In the genomic region with DNA sequence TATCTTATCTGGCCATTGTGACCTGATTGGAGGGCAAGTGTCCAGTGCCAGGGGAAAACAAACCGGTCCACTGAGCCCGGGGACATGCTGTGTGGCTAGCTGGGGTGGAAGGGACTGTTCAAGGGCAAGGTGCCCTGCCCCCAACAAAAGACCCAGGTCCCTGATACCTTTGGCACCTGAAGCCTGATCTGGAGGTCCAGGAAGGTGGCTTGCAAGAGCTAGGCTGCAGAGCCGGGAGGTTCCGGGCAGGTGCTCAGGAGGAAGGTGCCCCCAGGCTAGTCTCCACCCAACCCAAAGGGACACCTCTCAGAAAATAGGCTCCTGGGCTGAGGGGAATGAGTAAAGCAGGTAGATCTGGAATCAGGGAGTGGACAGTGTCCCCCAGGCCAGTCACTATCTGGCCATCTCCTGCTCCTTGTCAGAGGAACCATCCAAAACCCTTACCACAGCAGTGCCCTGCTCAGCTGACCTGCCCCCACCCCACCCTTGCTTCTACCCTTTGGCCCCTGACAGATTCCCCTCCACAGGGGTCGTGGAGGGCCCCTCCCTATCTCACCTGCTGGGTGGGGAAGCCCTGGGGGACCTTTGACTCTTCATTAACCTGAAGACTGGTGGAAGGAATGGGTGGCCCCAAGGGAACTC, we compare ENCODE assay signal across 12 cellular contexts. TPM values are rescaled to one million over a fixed set of nuclear protein-coding genes. Genes with fewer than 3 reads are reported as not detected.
DNase-seq lines count a peak whose midpoint lies in the region; ATAC-seq and TF ChIP-seq lines count a peak whose summit lies in the region.
"Had no signal": no experiment of that assay in that cellular context is flagged by ENCODE, and none has a peak within 500 bp of the region (broad histone marks: within the 10 kb centered on the region; RNA-seq: fewer than 3 reads in every experiment).

No MANE protein-coding gene starts in this region.

- H3K79me2 ChIP-seq in HCT116 (ENCODE audit: insufficient read depth, low read length), result peaks cover 30% of the 10 kb centered on the region

- RAD21 ChIA-PET in HCT116 (lab: Charles Lee; ENCODE audit: low non-redundant PET in 1 of 2, low total read pairs in 2 of 2, uncharacterized antibody in 2 of 2, unreplicated experiment in 2 of 2), result interaction anchor here (1.0 to 1.4 kb wide), 5 partner anchors 12 to 112 kb away, joined by 3 to 8 read pairs (median 3); no protein-coding TSS in a partner anchor

- no peak for DNase-seq in CD14-positive monocyte (ENCODE audit: low spot score)
- DNase-seq in HCT116 (ENCODE audit: low read depth, low spot score), result no peak
- DNase-seq in adrenal gland, result peak in 4 of 7 donors; percentile 61 to 74 (median 72)
- DNase-seq in foreskin keratinocyte, result no peak
- DNase-seq in NCI-H2171 treated with DMSO at 0.1 percent for 48 hours (lab: John Stamatoyannopoulos, UW), result no peak
- DNase-seq in NCI-H1417 treated with DMSO at 0.1 percent for 48 hours (lab: John Stamatoyannopoulos, UW), result no peak
- DNase-seq: NCI-H446 had no signal

- H3K27ac ChIP-seq in HCT116 (ENCODE audit: low read depth, low read length), result 0 out of 2 replicates have a peak overlapping the region, but pooled peaks have one; percentile 0
- H3K27ac ChIP-seq in adrenal gland, result peak overlapping the region in 3 of 5 donors; percentile 78 to 93 (median 87)
- H3K27ac ChIP-seq in mucosa of rectum (ENCODE audit: low read depth in 2 of 2, low read length in 2 of 2), result peak overlapping the region; percentile 16 to 32
- no peak overlapping the region for H3K27ac ChIP-seq in foreskin keratinocyte

- no TSS peak for BruUV-seq in HCT116 (replicated peaks; lab: Mats Ljungman, UMichigan)

- H4K20me1 ChIP-seq in HCT116 (ENCODE audit: insufficient read depth), result no peaks in the 10 kb centered on the region

- H3K4me2 ChIP-seq in HCT116 (ENCODE audit: low read length), result no peak overlapping the region

- H3K27me3 ChIP-seq in HCT116 (ENCODE audit: insufficient read depth, low read length) (no peaks in the 10 kb centered on the region), adrenal gland (no peaks in the 10 kb centered on the region), mucosa of rectum (ENCODE audit: control insufficient read depth in 2 of 2, insufficient read depth in 2 of 2, low read length in 2 of 2) (no peaks in the 10 kb centered on the region), foreskin keratinocyte (no peaks in the 10 kb centered on the region)
- H3K27me3 ChIP-seq: BE2C had no signal

- H3K9ac ChIP-seq in HCT116 (ENCODE audit: low read length), result no peak overlapping the region
- no peak overlapping the region for H3K9ac ChIP-seq in mucosa of rectum (ENCODE audit: low read depth in 1 of 2, low read length in 2 of 2)

- peaks cover 0 to 2% (median 0%) of the 10 kb centered on the region in 3 donors for H3K27me3 Mint-ChIP-seq in CD14-positive monocyte (ENCODE audit: low read depth in 3 of 3)
- H3K27me3 Mint-ChIP-seq: activated B cell treated with CpG ODN at 0.5 μM for 24 hours had no signal

- H2AFZ ChIP-seq in HCT116 (ENCODE audit: low read depth, low read length, poor library complexity, severe bottlenecking), result no peak overlapping the region

- no peak for TF ChIP-seq CTCF in CD14-positive monocyte (IDR thresholded peaks at IDR 0.05)
- no peak for TF ChIP-seq CTCF in HCT116 (IDR thresholded peaks at IDR 0.05 in 2 of 3, conservative IDR thresholded peaks at IDR 0.05 in 1 of 3; ENCODE audit: borderline replicate concordance in 1 of 3, insufficient read depth in 1 of 3, low read depth in 2 of 3, low read length in 2 of 3)
- TF ChIP-seq CTCF in adrenal gland (IDR thresholded peaks at IDR 0.05), result no peak
- no peak for TF ChIP-seq CTCF in foreskin keratinocyte (conservative IDR thresholded peaks at IDR 0.05)

- POLR2A ChIA-PET in HCT116 (lab: Charles Lee), result interaction anchor here (0.9 to 2.3 kb wide), 4 partner anchors 10 to 34 kb away, joined by 3 to 7 read pairs (median 4); no protein-coding TSS in a partner anchor

- no peak overlapping the region for H3K4me3 Mint-ChIP-seq in CD14-positive monocyte
- H3K4me3 Mint-ChIP-seq: activated B cell treated with CpG ODN at 0.5 μM for 24 hours had no signal

- H3K36me3 Mint-ChIP-seq in CD14-positive monocyte, result peaks cover 75 to 89% of the 10 kb centered on the region in 2 donors

- peaks cover 0 to 1% (median 0%) of the 10 kb centered on the region in 7 donors for H3K9me3 Mint-ChIP-seq in CD14-positive monocyte
- H3K9me3 Mint-ChIP-seq: activated B cell treated with CpG ODN at 0.5 μM for 24 hours had no signal

- no peaks in the 10 kb centered on the region for H3K9me2 ChIP-seq in HCT116 (ENCODE audit: insufficient read depth)

- H3K4me1 ChIP-seq in HCT116 (ENCODE audit: control insufficient read depth in 1 of 2, insufficient read depth in 2 of 2, low read length in 2 of 2), result peaks cover 3 to 21% of the 10 kb centered on the region in 2 experiments; a peak in 2 of 4 replicates
- H3K4me1 ChIP-seq in adrenal gland (replicated peaks in 1 of 2), result peaks cover 55 to 57% of the 10 kb centered on the region in 2 donors
- H3K4me1 ChIP-seq in mucosa of rectum (ENCODE audit: control insufficient read depth in 2 of 2, insufficient read depth in 2 of 2, low read length in 2 of 2), result peaks cover under 1 to 3% of the 10 kb centered on the region in 2 donors
- H3K4me1 ChIP-seq in foreskin keratinocyte, result no peaks in the 10 kb centered on the region

- peak overlapping the region in 5 of 7 donors; percentile 3 to 65 (median 61) for H3K27ac Mint-ChIP-seq in CD14-positive monocyte

- H3K9me3 ChIP-seq in HCT116 (ENCODE audit: control insufficient read depth in 1 of 2, insufficient read depth in 1 of 2, low read depth in 1 of 2, low read length in 2 of 2), result no peaks in the 10 kb centered on the region
- no peaks in the 10 kb centered on the region for H3K9me3 ChIP-seq in adrenal gland (replicated peaks in 1 of 3)
- no peaks in the 10 kb centered on the region for H3K9me3 ChIP-seq in mucosa of rectum (ENCODE audit: control insufficient read depth in 2 of 2, low read length in 2 of 2)
- H3K9me3 ChIP-seq: BE2C had no signal

- H3K4me3 ChIP-seq in HCT116 (replicated peaks in 1 of 2; ENCODE audit: low read depth in 1 of 2, low read length in 2 of 2), result no peak overlapping the region
- no peak overlapping the region for H3K4me3 ChIP-seq in adrenal gland
- no peak overlapping the region for H3K4me3 ChIP-seq in mucosa of rectum (ENCODE audit: low read length in 2 of 2)

- TF ChIP-seq POLR2A in HCT116 (IDR thresholded peaks at IDR 0.05; ENCODE audit: borderline replicate concordance, extremely low read depth, insufficient read depth, insufficient read length) (no peak), adrenal gland (IDR thresholded peaks at IDR 0.05) (no peak)

- intact Hi-C loops in CD14-positive monocyte (cut with micrococcal nuclease), result no loop called here
- intact Hi-C loops in HCT116 (cut with micrococcal nuclease), result loop anchor here (1.0 to 2.0 kb wide), 2 partner anchors 26 to 113 kb away; no protein-coding TSS in a partner anchor
- intact Hi-C loops in adrenal gland (cut with DNase I), result loop anchor here in 1 of 2 donors (2.0 kb wide), 1 partner anchor 25 kb away; no protein-coding TSS in a partner anchor

- peaks cover 23% of the 10 kb centered on the region for H3K4me1 Mint-ChIP-seq in CD14-positive monocyte

- no peak for TF ChIP-seq RAD21 in HCT116 (IDR thresholded peaks at IDR 0.05; ENCODE audit: low read depth)

- 37 to 100% (median 54%) methylated on average over 2 to 5 of the region's 5 CpGs for WGBS in adrenal gland, 4 donors

- CTCF ChIA-PET in HCT116 (lab: Charles Lee), result interaction anchor here (0.8 to 4.8 kb wide), 11 partner anchors 10 to 204 kb away, joined by 3 to 55 read pairs (median 6); a partner anchor contains a TSS

- peaks cover 17 to 47% of the 10 kb centered on the region in 2 experiments; a peak in 3 of 4 replicates for H3K36me3 ChIP-seq in HCT116 (ENCODE audit: control insufficient read depth in 1 of 2, insufficient read depth in 2 of 2, low read length in 2 of 2)
- peaks cover 0 to 45% of the 10 kb centered on the region in 2 donors for H3K36me3 ChIP-seq in adrenal gland (replicated peaks in 1 of 2)
- H3K36me3 ChIP-seq in mucosa of rectum (ENCODE audit: control insufficient read depth in 2 of 2, insufficient read depth in 2 of 2, low read length in 2 of 2), result peaks cover 40 to 61% of the 10 kb centered on the region in 2 donors

- peak; percentile 7 for ATAC-seq in HCT116
- ATAC-seq in HG03460 (IDR thresholded peaks at IDR 0.05; ENCODE audit: unreplicated experiment), result no peak
- ATAC-seq in foreskin keratinocyte, result no peak

TF ChIP-seq in HCT116, 20 proteins besides CTCF, POLR2A, EP300 and RAD21 (continues in another document):
- TF ChIP-seq POLR2AphosphoS5 (IDR thresholded peaks at IDR 0.05; ENCODE audit: low read depth, low read length) (no peak; the same call in 1 of the 2 replicates), SP1 (IDR thresholded peaks at IDR 0.05; ENCODE audit: low read depth) (no peak), TCF7L2 (IDR thresholded peaks at IDR 0.05; ENCODE audit: borderline replicate concordance, extremely low read depth, insufficient read depth, insufficient read length) (no peak)

RNA-seq across cellular contexts. Expression of a gene that starts 6.2 kb away (rescaled TPM):
- polyA plus RNA-seq in CD14-positive monocyte, result 1 to 10 TPM; 7.1 to 7.8 TPM
- 88.7 TPM for total RNA-seq in HCT116 (2021; ENCODE audit: unreplicated experiment)
- 67.7 and 68.5 TPM in 2 replicates for polyA plus RNA-seq in HCT116 (2012)
- 100 to 1,000 TPM in 1 of 8 donors, 10 to 100 TPM in 7; 23.1 to 149 (median 62.4) TPM for total RNA-seq in adrenal gland
- polyA plus RNA-seq in adrenal gland, result 100 to 1,000 TPM in 2 of 3 donors, 10 to 100 TPM in 1; 91.6 to 112 (median 104) TPM
- total RNA-seq in foreskin keratinocyte, result 29.3 and 34.2 TPM in 2 replicates
- 32.4 and 35.0 TPM in 2 replicates for polyA plus RNA-seq in foreskin keratinocyte

RNA-seq across cellular contexts. Expression of a gene that starts 21.5 kb away (rescaled TPM):
- polyA plus RNA-seq in CD14-positive monocyte (100 to 1,000 TPM; 131 to 149 TPM), adrenal gland (100 to 1,000 TPM in 1 of 3 donors, 10 to 100 TPM in 2; 45.9 to 277 (median 57.8) TPM), foreskin keratinocyte (67.8 and 95.0 TPM in 2 replicates)
- total RNA-seq in HCT116 (2021; ENCODE audit: unreplicated experiment) (129 TPM), adrenal gland (100 to 1,000 TPM; 146 to 277 (median 226) TPM), foreskin keratinocyte (53.8 and 73.9 TPM in 2 replicates)
- 71.3 and 81.9 TPM in 2 replicates for polyA plus RNA-seq in HCT116 (2012)

RNA-seq across cellular contexts. Expression of a gene that starts 32.9 kb away (rescaled TPM):
- polyA plus RNA-seq in CD14-positive monocyte (10 to 100 TPM; 26.8 to 40.9 TPM), adrenal gland (1 to 10 TPM in 2 of 3 donors, under 1 TPM in 1; 0.57 to 2.3 (median 2.0) TPM), foreskin keratinocyte (not detected in 2 replicates)
- total RNA-seq in HCT116 (2021; ENCODE audit: unreplicated experiment) (8.2 TPM), adrenal gland (1 to 10 TPM; 2.1 to 6.6 (median 3.6) TPM), foreskin keratinocyte (not detected in 2 replicates)
- 10.4 and 11.7 TPM in 2 replicates for polyA plus RNA-seq in HCT116 (2012)

RNA-seq across cellular contexts. Expression of a gene that starts 57.3 kb away (rescaled TPM):
- 100 to 1,000 TPM; 112 to 175 TPM for polyA plus RNA-seq in CD14-positive monocyte
- total RNA-seq in HCT116 (2021; ENCODE audit: unreplicated experiment), result not detected
- not detected in 2 replicates for polyA plus RNA-seq in HCT116 (2012)
- total RNA-seq in adrenal gland, result 1 to 10 TPM in 6 of 8 donors, under 1 TPM in 1, not detected in 1; 0.88 to 6.3 (median 1.5) TPM
- 1 to 10 TPM in 2 of 3 donors, under 1 TPM in 1; 0.68 to 6.3 (median 1.0) TPM for polyA plus RNA-seq in adrenal gland
- not detected in 2 replicates for total RNA-seq in foreskin keratinocyte
- not detected in 2 replicates for polyA plus RNA-seq in foreskin keratinocyte
- total RNA-seq: dermis blood vessel endothelial cell had no signal

Comparison
In these comparisons a context has a peak if more than half of its experiments do, and no peak if none do; other contexts are left out.
1. DNase-seq: peak in adrenal gland (4 of 7); none in CD14-positive monocyte (single experiment), HCT116 (single experiment), foreskin keratinocyte (0 of 2), NCI-H2171 treated with DMSO at 0.1 percent for 48 hours (single experiment) and NCI-H1417 treated with DMSO at 0.1 percent for 48 hours (single experiment).